Comparison of ENCODE assay signal across 9 cellular contexts in genomic region chr22:50691521-50691920, GRCh38. TPM values are rescaled to one million over a fixed set of nuclear protein-coding genes. Genes with fewer than 3 reads are reported as not detected.
DNase-seq lines count a peak whose midpoint lies in the region; ATAC-seq and TF ChIP-seq lines count a peak whose summit lies in the region.
"Had no signal": no experiment of that assay in that cellular context is flagged by ENCODE, and none has a peak within 500 bp of the region (broad histone marks: within the 10 kb centered on the region; RNA-seq: fewer than 3 reads in every experiment).

No MANE protein-coding gene starts in this region.

- H3K27ac ChIP-seq in VCaP (no peak overlapping the region), foreskin keratinocyte (no peak overlapping the region)

- DNase-seq in ELR (ENCODE audit: low read depth), result peak; percentile 57
- DNase-seq in KBM-7, result peak; percentile 86
- peak; percentile 9 to 26 for DNase-seq in foreskin keratinocyte
- DNase-seq in NCI-H187 (lab: John Stamatoyannopoulos, UW), result no peak

- ATAC-seq in foreskin keratinocyte (no peak), HG02840 (IDR thresholded peaks at IDR 0.05; ENCODE audit: low FRiP score, unreplicated experiment) (no peak), GM19023 (IDR thresholded peaks at IDR 0.05; ENCODE audit: unreplicated experiment) (no peak)
- ATAC-seq: right cardiac atrium had no signal

- in situ Hi-C loops in KBM-7 (cut with MboI; ENCODE audit: low pct_unique_long_range_greater_than_20kb, low sequenced_read_pairs), result no loop called here

- peaks cover 4% of the 10 kb centered on the region for H3K4me1 ChIP-seq in foreskin keratinocyte

- TF ChIP-seq CTCF in VCaP (conservative IDR thresholded peaks at IDR 0.05) (peak; percentile 56), foreskin keratinocyte (conservative IDR thresholded peaks at IDR 0.05) (peak; percentile 79)

- no peaks in the 10 kb centered on the region for H3K27me3 ChIP-seq in foreskin keratinocyte

RNA-seq across cellular contexts. Expression of gene SHANK3, which starts 18.9 kb away (rescaled TPM):
- 3.7 and 4.0 TPM in 2 replicates for total RNA-seq in foreskin keratinocyte
- 2.2 and 2.6 TPM in 2 replicates for polyA plus RNA-seq in foreskin keratinocyte

RNA-seq across cellular contexts. Expression of gene ACR, which starts 46.5 kb away (rescaled TPM):
- not detected in 2 replicates for total RNA-seq in foreskin keratinocyte
- not detected in 2 replicates for polyA plus RNA-seq in foreskin keratinocyte
- total RNA-seq: activated CD8-positive, alpha-beta memory T cell treated with anti-CD3 and anti-CD28 coated beads for 36 hours had no signal

Comparison
In these comparisons a context has a peak if more than half of its experiments do, and no peak if none do; other contexts are left out.
1. DNase-seq: peak in ELR (single experiment), KBM-7 (single experiment) and foreskin keratinocyte (2 of 2); none in NCI-H187 (0 of 2).